8 cellular contexts compared by ENCODE assay signal in genomic region chr3:113514265-113514769, GRCh38. TPM values are rescaled to one million over a fixed set of nuclear protein-coding genes. Genes with fewer than 3 reads are reported as not detected.
A peak's percentile ranks its signal among the peaks of the same experiment; 100 is the strongest.
DNase-seq lines count a peak whose midpoint lies in the region; ATAC-seq and TF ChIP-seq lines count a peak whose summit lies in the region.

No MANE protein-coding gene starts in this region.

- under 1% methylated on average over 9 of the region's 9 CpGs for WGBS in esophagus muscularis mucosa
- no CpG with 5 or more reads among the region's 9 CpGs for WGBS in trophoblast cell (ENCODE audit: extremely low coverage, insufficient coverage, insufficient read length)

- H2BK5ac ChIP-seq in trophoblast cell (ENCODE audit: low read depth, low read length, poor library complexity) = no peak overlapping the region

- H2BK120ac ChIP-seq in trophoblast cell (ENCODE audit: insufficient read depth, low read length, poor library complexity) = no peak overlapping the region

- H2AFZ ChIP-seq in MM.1S (ENCODE audit: low read length) (peak overlapping the region; percentile 98), trophoblast cell (ENCODE audit: insufficient read depth, low read length, poor library complexity) (peak overlapping the region; percentile 41)

- TF ChIP-seq EP300 in esophagus muscularis mucosa (IDR thresholded peaks at IDR 0.05) = no peak

- H3K9ac ChIP-seq in MM.1S (ENCODE audit: low read length) (peak overlapping the region; percentile 86), trophoblast cell (ENCODE audit: low read length) (peak overlapping the region; percentile 81)

- peaks cover 8% of the 10 kb centered on the region; the same call in 1 of the 2 replicates for H3K4me1 ChIP-seq in MM.1S (ENCODE audit: low read length)
- H3K4me1 ChIP-seq in esophagus muscularis mucosa = peaks cover 5 to 25% (median 22%) of the 10 kb centered on the region in 4 donors
- H3K4me1 ChIP-seq in trophoblast cell (ENCODE audit: control insufficient read depth in 1 of 2, insufficient read depth in 2 of 2, low read length in 2 of 2) = peaks cover 0 to 2% of the 10 kb centered on the region in 2 experiments

- peak overlapping the region; percentile 23 for H3K14ac ChIP-seq in trophoblast cell (ENCODE audit: low read length)

- CTCF ChIA-PET in GM10248 (lab: Yijun Ruan, JAX) = interaction anchor here (0.8 to 6.4 kb wide), 13 partner anchors 9 to 221 kb away, joined by 3 to 41 read pairs (median 4); no protein-coding TSS in a partner anchor

- H3K27ac ChIP-seq in MM.1S (ENCODE audit: low read length) = peak overlapping the region; percentile 93
- peak overlapping the region; percentile 85 to 94 (median 90) for H3K27ac ChIP-seq in esophagus muscularis mucosa (replicated peaks in 1 of 4)
- H3K27ac ChIP-seq in trophoblast cell (ENCODE audit: low read depth, low read length) = peak overlapping the region; percentile 53

- H3K9me3 ChIP-seq in MM.1S (replicated peaks; ENCODE audit: insufficient read depth, low read length) (no peaks in the 10 kb centered on the region), esophagus muscularis mucosa (no peaks in the 10 kb centered on the region), trophoblast cell (ENCODE audit: insufficient read depth, low read depth, low read length) (no peaks in the 10 kb centered on the region)

- H4K12ac ChIP-seq in trophoblast cell (ENCODE audit: low read depth, low read length) = peak overlapping the region; percentile 13

- H3K4ac ChIP-seq in trophoblast cell (ENCODE audit: low read depth, low read length) = no peak overlapping the region

- H3K79me1 ChIP-seq in trophoblast cell (ENCODE audit: low read length) = peaks cover 7% of the 10 kb centered on the region

- peak; percentile 4 for ATAC-seq in GM19395 (IDR thresholded peaks at IDR 0.05; ENCODE audit: unreplicated experiment)
- ATAC-seq in GM21390 (IDR thresholded peaks at IDR 0.05; ENCODE audit: unreplicated experiment) = no peak

- peaks cover 8% of the 10 kb centered on the region for H3F3A ChIP-seq in MM.1S (ENCODE audit: insufficient read depth, low read length)

- no peak for DNase-seq in MM.1S
- DNase-seq in esophagus muscularis mucosa (ENCODE audit: extremely low spot score) = no peak
- DNase-seq in trophoblast cell = peak in 1 of 2 donors; percentile 15
- DNase-seq in GM10248 (ENCODE audit: extremely low spot score) = no peak
- no peak for DNase-seq in GDM1 (lab: John Stamatoyannopoulos, UW)
- DNase-seq in dedifferentiated amniotic fluid mesenchymal stem cell (ENCODE audit: extremely low spot score) = no peak

- H3K4me2 ChIP-seq in MM.1S (ENCODE audit: low read depth, low read length) = peak overlapping the region; percentile 75
- H3K4me2 ChIP-seq in trophoblast cell (ENCODE audit: low read length) = peak overlapping the region; percentile 84

- H3K4me3 ChIP-seq in MM.1S (ENCODE audit: low read length) (peak overlapping the region; percentile 95), esophagus muscularis mucosa (peak overlapping the region; percentile 77 to 91 (median 84)), trophoblast cell (ENCODE audit: low read depth, low read length) (peak overlapping the region; percentile 95)

- H3K23ac ChIP-seq in trophoblast cell (ENCODE audit: low read length) = no peak overlapping the region

- peaks cover 37% of the 10 kb centered on the region for H3K79me2 ChIP-seq in MM.1S (ENCODE audit: low read length)
- H3K79me2 ChIP-seq in trophoblast cell (ENCODE audit: control insufficient read depth, insufficient read depth, low read length, poor library complexity) = peaks cover 2% of the 10 kb centered on the region

- H4K20me1 ChIP-seq in MM.1S (ENCODE audit: insufficient read depth, low read length) = no peaks in the 10 kb centered on the region

- no peak for TF ChIP-seq CTCF in MM.1S (IDR thresholded peaks at IDR 0.05; ENCODE audit: low read length)
- TF ChIP-seq CTCF in esophagus muscularis mucosa (IDR thresholded peaks at IDR 0.05) = no peak
- no peak for TF ChIP-seq CTCF in GM10248 (IDR thresholded peaks at IDR 0.05; ENCODE audit: control extremely low read depth, extremely low read depth, low read depth, missing control alignments)

- peak overlapping the region; percentile 28 for H3K18ac ChIP-seq in trophoblast cell (ENCODE audit: low read length)

- H3K36me3 ChIP-seq in MM.1S (replicated peaks; ENCODE audit: insufficient read depth, low read length) = no peaks in the 10 kb centered on the region
- no peaks in the 10 kb centered on the region for H3K36me3 ChIP-seq in esophagus muscularis mucosa
- H3K36me3 ChIP-seq in trophoblast cell (ENCODE audit: control insufficient read depth in 1 of 2, insufficient read depth in 2 of 2, low read length in 2 of 2) = no peaks in the 10 kb centered on the region

- H2BK12ac ChIP-seq in trophoblast cell (ENCODE audit: low read length) = no peak overlapping the region

- 0 out of 2 replicates have a peak, but pooled peaks cover 4% of the 10 kb centered on the region for H3K27me3 ChIP-seq in MM.1S (replicated peaks; ENCODE audit: insufficient read depth, low read length)
- H3K27me3 ChIP-seq in esophagus muscularis mucosa = peaks cover 0 to 11% (median 0%) of the 10 kb centered on the region in 4 donors
- no peaks in the 10 kb centered on the region for H3K27me3 ChIP-seq in trophoblast cell (ENCODE audit: insufficient read depth, low read length)

- H2AK5ac ChIP-seq in trophoblast cell (ENCODE audit: low read length) = no peak overlapping the region

- peak overlapping the region; percentile 80 for H4K8ac ChIP-seq in trophoblast cell (ENCODE audit: low read depth, low read length)

- TF ChIP-seq POLR2A in esophagus muscularis mucosa (IDR thresholded peaks at IDR 0.05; ENCODE audit: low read depth) = no peak

- H3K9me2 ChIP-seq in MM.1S (replicated peaks; ENCODE audit: insufficient read depth, low read length) = no peaks in the 10 kb centered on the region

- intact Hi-C loops in esophagus muscularis mucosa (cut with DNase I) = loop anchor here (5.0 kb wide), 1 partner anchor 233 kb away; the partner anchor contains the start of genes ATP6V1A and NAA50

- H4K91ac ChIP-seq in trophoblast cell (ENCODE audit: low read depth, low read length) = peak overlapping the region; percentile 42

- POLR2A ChIA-PET in GM10248 (lab: Yijun Ruan, JAX) = interaction anchor here (1.0 kb wide), 1 partner anchor 43 kb away, joined by 3 read pairs; no protein-coding TSS in a partner anchor

RNA-seq across cellular contexts. Expression of gene SPICE1, which starts 0.6 kb away (rescaled TPM):
- 10 to 100 TPM in 1 of 4 donors, 1 to 10 TPM in 3; 4.8 to 12.3 (median 7.0) TPM for total RNA-seq in esophagus muscularis mucosa
- polyA plus RNA-seq in trophoblast cell (2013) = 9.9 and 11.1 TPM in 2 replicates

RNA-seq across cellular contexts. Expression of gene SIDT1, which starts 18.0 kb away (rescaled TPM):
- total RNA-seq in esophagus muscularis mucosa = 1 to 10 TPM; 1.2 to 3.8 (median 1.9) TPM
- polyA plus RNA-seq in trophoblast cell (2013) = 0.05 and 0.07 TPM in 2 replicates
